ENCODE assay signal across 1 cellular context in the genomic region with DNA sequence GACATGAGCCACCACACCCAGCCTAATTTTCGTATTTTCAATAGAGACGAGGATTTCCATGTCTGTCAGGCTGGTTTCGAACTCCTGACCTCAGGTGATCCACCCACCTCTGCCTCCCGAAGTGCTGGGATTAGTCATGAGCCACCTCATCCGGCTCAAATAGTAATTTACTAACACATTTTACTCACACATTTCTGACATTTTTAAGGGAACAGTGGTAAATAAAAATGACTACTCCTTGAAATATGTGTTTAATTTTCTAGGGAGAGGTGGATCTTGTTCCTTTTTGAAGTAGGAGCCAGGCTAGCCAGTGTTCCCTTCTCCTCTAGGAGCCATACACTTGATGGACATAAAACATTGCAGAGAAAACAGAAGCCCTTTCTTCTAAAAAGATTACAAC.
TF ChIP-seq lines count a peak whose summit lies in the region.

No MANE protein-coding gene starts in this region.

TF ChIP-seq in SK-N-SH treated with all-trans-retinoic acid at 6 μM for 48 hours, 23 proteins besides CTCF, POLR2A, EP300 and RAD21 (continued from another document):
- TF ChIP-seq, protein P1, sequence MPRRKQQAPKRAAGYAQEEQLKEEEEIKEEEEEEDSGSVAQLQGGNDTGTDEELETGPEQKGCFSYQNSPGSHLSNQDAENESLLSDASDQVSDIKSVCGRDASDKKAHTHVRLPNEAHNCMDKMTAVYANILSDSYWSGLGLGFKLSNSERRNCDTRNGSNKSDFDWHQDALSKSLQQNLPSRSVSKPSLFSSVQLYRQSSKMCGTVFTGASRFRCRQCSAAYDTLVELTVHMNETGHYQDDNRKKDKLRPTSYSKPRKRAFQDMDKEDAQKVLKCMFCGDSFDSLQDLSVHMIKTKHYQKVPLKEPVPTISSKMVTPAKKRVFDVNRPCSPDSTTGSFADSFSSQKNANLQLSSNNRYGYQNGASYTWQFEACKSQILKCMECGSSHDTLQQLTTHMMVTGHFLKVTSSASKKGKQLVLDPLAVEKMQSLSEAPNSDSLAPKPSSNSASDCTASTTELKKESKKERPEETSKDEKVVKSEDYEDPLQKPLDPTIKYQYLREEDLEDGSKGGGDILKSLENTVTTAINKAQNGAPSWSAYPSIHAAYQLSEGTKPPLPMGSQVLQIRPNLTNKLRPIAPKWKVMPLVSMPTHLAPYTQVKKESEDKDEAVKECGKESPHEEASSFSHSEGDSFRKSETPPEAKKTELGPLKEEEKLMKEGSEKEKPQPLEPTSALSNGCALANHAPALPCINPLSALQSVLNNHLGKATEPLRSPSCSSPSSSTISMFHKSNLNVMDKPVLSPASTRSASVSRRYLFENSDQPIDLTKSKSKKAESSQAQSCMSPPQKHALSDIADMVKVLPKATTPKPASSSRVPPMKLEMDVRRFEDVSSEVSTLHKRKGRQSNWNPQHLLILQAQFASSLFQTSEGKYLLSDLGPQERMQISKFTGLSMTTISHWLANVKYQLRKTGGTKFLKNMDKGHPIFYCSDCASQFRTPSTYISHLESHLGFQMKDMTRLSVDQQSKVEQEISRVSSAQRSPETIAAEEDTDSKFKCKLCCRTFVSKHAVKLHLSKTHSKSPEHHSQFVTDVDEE (CRISPR knock-in tag; IDR thresholded peaks at IDR 0.05), result no peak
